Comparison of ENCODE assay signal across 8 cellular contexts in genomic region chr11:58579192-58580129, GRCh38. TPM values are rescaled to one million over a fixed set of nuclear protein-coding genes. Genes with fewer than 3 reads are reported as not detected.
DNase-seq lines count a peak whose midpoint lies in the region; TF ChIP-seq lines count a peak whose summit lies in the region.

No MANE protein-coding gene starts in this region.

- no peaks in the 10 kb centered on the region for H3K27me3 Mint-ChIP-seq in HFFc6 (ENCODE audit: insufficient read depth)

- H3K4me3 Mint-ChIP-seq in HFFc6 = peak overlapping the region; percentile 98

- H3K27ac ChIP-seq in temporal lobe (ENCODE audit: low read depth, low read length) = peak overlapping the region; percentile 93

- H3K27me3 ChIP-seq in GM06990 (replicated peaks; ENCODE audit: control insufficient read depth, insufficient read depth, low read length) = no peaks in the 10 kb centered on the region

- peak; percentile 91 for DNase-seq in GM06990 (ENCODE audit: extremely low read depth, insufficient read length)
- DNase-seq in HFFc6 = peak; percentile 85
- DNase-seq in NAMALWA (ENCODE audit: low spot score) = peak; percentile 95
- DNase-seq in SK-MEL-5 (ENCODE audit: low read depth, low spot score) = peak; percentile 90
- DNase-seq in activated naive CD4-positive, alpha-beta T cell treated with anti-CD3 and anti-CD28 coated beads, Interleukin-2, amount 50 U/mL, for 16 hours = peak; percentile 94
- DNase-seq in glomerular endothelial cell (ENCODE audit: extremely low read depth, low read depth, low spot score) = peak; percentile 63
- DNase-seq in occipital lobe (lab: John Stamatoyannopoulos, UW) = peak; percentile 85

- H3K36me3 Mint-ChIP-seq in HFFc6 (ENCODE audit: low read depth) = peaks cover 21% of the 10 kb centered on the region

- peak; percentile 89 for TF ChIP-seq CTCF in GM06990 (IDR thresholded peaks at IDR 0.05; ENCODE audit: insufficient read depth, low read length, poor library complexity, severe bottlenecking)
- TF ChIP-seq CTCF in HFFc6 (IDR thresholded peaks at IDR 0.05) = peak; percentile 88

- peaks cover 73% of the 10 kb centered on the region for H3K4me1 Mint-ChIP-seq in HFFc6 (ENCODE audit: low read depth)

- no peaks in the 10 kb centered on the region for H3K9me3 Mint-ChIP-seq in HFFc6

- H3K4me3 ChIP-seq in GM06990 (replicated peaks; ENCODE audit: low read depth, low read length) = peak overlapping the region; percentile 66

- peak overlapping the region; percentile 100 for H3K27ac Mint-ChIP-seq in HFFc6

- in situ Hi-C loops in SK-MEL-5 (cut with HindIII; ENCODE audit: low pct_unique_long_range_greater_than_20kb, low sequenced_read_pairs) = no loop called here

- H3K36me3 ChIP-seq in GM06990 (ENCODE audit: control insufficient read depth, insufficient read depth, low read length) = no peaks in the 10 kb centered on the region

RNA-seq across cellular contexts. Expression of gene ZFP91, which starts 0.6 kb away (rescaled TPM):
- total RNA-seq in HFFc6 (2021; fragmentation: NEBNext Ultra II Directional; extraction: Animal tissue kit (Norgen Biotek cat#: 25700)) = 10 to 100 TPM; 51.9 to 69.1 (median 59.4) TPM
- total RNA-seq in SK-MEL-5 (2014; rRNA removed; shearing (Covaris generic)) = 57.8 and 58.7 TPM in 2 replicates
- 40.8 and 49.0 TPM in 2 replicates for polyA plus RNA-seq in SK-MEL-5 (2015; cell fraction: cytosol; rRNA removed)
- 53.9 and 65.6 TPM in 2 replicates for polyA plus RNA-seq in SK-MEL-5 (2015; cell fraction: nucleus; rRNA removed)
- total RNA-seq in glomerular endothelial cell (34.5 and 38.1 TPM in 2 replicates), occipital lobe (56.0 TPM), temporal lobe (39.3 TPM)

RNA-seq across cellular contexts. Expression of gene LPXN, which starts 3.8 kb away (rescaled TPM):
- 100 to 1,000 TPM in 4 of 6 experiments, 10 to 100 TPM in 2; 51.0 to 154 (median 119) TPM for total RNA-seq in HFFc6 (2021; fragmentation: NEBNext Ultra II Directional; extraction: Animal tissue kit (Norgen Biotek cat#: 25700))
- total RNA-seq in SK-MEL-5 (2014; rRNA removed; shearing (Covaris generic)) = 10.3 and 11.4 TPM in 2 replicates
- 23.6 and 26.3 TPM in 2 replicates for polyA plus RNA-seq in SK-MEL-5 (2015; cell fraction: cytosol; rRNA removed)
- 24.3 and 32.9 TPM in 2 replicates for polyA plus RNA-seq in SK-MEL-5 (2015; cell fraction: nucleus; rRNA removed)
- total RNA-seq in glomerular endothelial cell (5.1 and 15.0 TPM in 2 replicates), occipital lobe (2.7 TPM), temporal lobe (2.0 TPM)

RNA-seq across cellular contexts. Expression of gene CNTF, which starts 43.0 kb away (rescaled TPM):
- total RNA-seq in HFFc6 (2021; fragmentation: NEBNext Ultra II Directional; extraction: Animal tissue kit (Norgen Biotek cat#: 25700)) = 1 to 10 TPM in 4 of 6 experiments, under 1 TPM in 2; 0.91 to 1.7 (median 1.2) TPM
- total RNA-seq in SK-MEL-5 (2014; rRNA removed; shearing (Covaris generic)) = 1.2 and 2.1 TPM in 2 replicates
- polyA plus RNA-seq in SK-MEL-5 (2015; cell fraction: cytosol; rRNA removed) = 0.33 and 0.60 TPM in 2 replicates
- 7.6 and 8.6 TPM in 2 replicates for polyA plus RNA-seq in SK-MEL-5 (2015; cell fraction: nucleus; rRNA removed)
- total RNA-seq in glomerular endothelial cell = 0.78 and 2.8 TPM in 2 replicates
- 2.7 TPM for total RNA-seq in occipital lobe
- total RNA-seq in temporal lobe = 1.2 TPM

Comparison
In these comparisons a context has a peak if more than half of its experiments do, and no peak if none do; other contexts are left out.
1. Peak in every context shown above with its lines: DNase-seq, H3K4me3 ChIP-seq and H3K27ac ChIP-seq.